Comparison of ENCODE assay signal across 8 cellular contexts in the genomic region with DNA sequence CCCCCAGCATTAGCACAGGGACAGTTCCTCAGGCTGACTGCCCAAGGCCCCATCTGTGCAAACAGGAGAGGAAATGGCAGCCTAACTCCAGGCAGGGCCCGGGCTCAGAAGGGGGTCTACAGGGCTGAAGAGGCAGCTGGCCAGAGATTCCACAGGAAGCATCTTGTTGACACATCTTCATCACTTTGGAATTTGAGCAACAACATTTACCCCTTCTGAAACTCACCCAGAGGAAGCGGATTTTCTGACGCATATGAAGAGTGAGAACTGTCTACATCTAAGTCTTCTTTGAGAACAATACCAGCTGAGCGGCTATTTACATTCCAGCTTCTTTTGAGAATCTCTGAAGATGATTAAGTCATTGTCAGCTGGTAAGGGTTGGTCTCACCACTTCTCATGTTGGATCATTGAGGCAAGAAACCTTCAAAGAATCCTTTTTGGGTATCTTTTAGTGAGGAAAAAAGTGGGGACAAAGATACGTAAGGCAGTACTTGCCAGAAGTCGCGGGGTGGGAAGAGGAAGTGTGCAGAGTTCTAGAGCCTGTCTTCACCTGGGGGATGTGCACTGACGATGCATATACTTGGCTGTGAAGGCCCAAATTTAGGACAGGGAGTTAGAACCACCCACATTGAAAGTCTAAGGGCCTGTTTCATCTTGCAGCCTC. TPM values are rescaled to one million over a fixed set of nuclear protein-coding genes. Genes with fewer than 3 reads are reported as not detected.
A peak's percentile ranks its signal among the peaks of the same experiment; 100 is the strongest.
DNase-seq lines count a peak whose midpoint lies in the region; ATAC-seq and TF ChIP-seq lines count a peak whose summit lies in the region.

No MANE protein-coding gene starts in this region.

- H2AFZ ChIP-seq in smooth muscle cell (ENCODE audit: low read depth), result no peak overlapping the region

- no peaks in the 10 kb centered on the region for H3K27me3 Mint-ChIP-seq in activated naive CD8-positive, alpha-beta T cell treated with anti-CD3 and anti-CD28 coated beads, Interleukin-2, amount 50 U/mL, for 24 hours

- no peaks in the 10 kb centered on the region for H3K9me3 ChIP-seq in BLaER1 treated with 17β-estradiol and CSF1 and Interleukin-3, amounts not matched to agents 10 nM and 100 nM (replicated peaks in 1 of 11)
- H3K9me3 ChIP-seq in smooth muscle cell (replicated peaks; ENCODE audit: low read depth), result no peaks in the 10 kb centered on the region

- peak overlapping the region; percentile 72 to 96 (median 86) for H3K4me2 ChIP-seq in BLaER1 treated with 17β-estradiol and CSF1 and Interleukin-3, amounts not matched to agents 10 nM and 100 nM
- H3K4me2 ChIP-seq in smooth muscle cell, result no peak overlapping the region

- H3K36me3 ChIP-seq in BLaER1 treated with 17β-estradiol and CSF1 and Interleukin-3, amounts not matched to agents 10 nM and 100 nM, result peaks cover 0 to 7% (median 0%) of the 10 kb centered on the region in 11 experiments; a peak in 2 of 22 replicates
- H3K36me3 ChIP-seq in smooth muscle cell (ENCODE audit: low read depth), result no peaks in the 10 kb centered on the region

- peak overlapping the region in 1 of 10 experiments; percentile 17; a peak in 1 of 20 replicates for H3K4me3 ChIP-seq in BLaER1 treated with 17β-estradiol and CSF1 and Interleukin-3, amounts not matched to agents 10 nM and 100 nM
- no peak overlapping the region for H3K4me3 ChIP-seq in smooth muscle cell
- H3K4me3 ChIP-seq in coronary artery, result no peak overlapping the region

- H3K79me2 ChIP-seq in smooth muscle cell (ENCODE audit: low read depth), result no peaks in the 10 kb centered on the region

- H3K4me1 Mint-ChIP-seq in activated naive CD8-positive, alpha-beta T cell treated with anti-CD3 and anti-CD28 coated beads, Interleukin-2, amount 50 U/mL, for 24 hours, result peaks cover 22% of the 10 kb centered on the region

- no peaks in the 10 kb centered on the region for H3K36me3 Mint-ChIP-seq in activated naive CD8-positive, alpha-beta T cell treated with anti-CD3 and anti-CD28 coated beads, Interleukin-2, amount 50 U/mL, for 24 hours (ENCODE audit: low read depth)

- WGBS in smooth muscle cell (ENCODE audit: low lambda C conversion rate), result 71% methylated on average over 8 of the region's 8 CpGs

- no peaks in the 10 kb centered on the region for H3K9me3 Mint-ChIP-seq in activated naive CD8-positive, alpha-beta T cell treated with anti-CD3 and anti-CD28 coated beads, Interleukin-2, amount 50 U/mL, for 24 hours

- peaks cover 57 to 100% (median 97%) of the 10 kb centered on the region in 10 experiments for H3K4me1 ChIP-seq in BLaER1 treated with 17β-estradiol and CSF1 and Interleukin-3, amounts not matched to agents 10 nM and 100 nM
- H3K4me1 ChIP-seq in smooth muscle cell (ENCODE audit: low read depth), result peaks cover 16% of the 10 kb centered on the region

- peak; percentile 60 for ATAC-seq in GM19351 (IDR thresholded peaks at IDR 0.05; ENCODE audit: unreplicated experiment)
- ATAC-seq in HG03460 (IDR thresholded peaks at IDR 0.05; ENCODE audit: unreplicated experiment), result peak; percentile 57
- ATAC-seq in activated naive CD8-positive, alpha-beta T cell treated with anti-CD3 and anti-CD28 coated beads, Interleukin-2, amount 50 U/mL, for 24 hours, result peak; percentile 68

- TF ChIP-seq CTCF in smooth muscle cell (IDR thresholded peaks at IDR 0.05; ENCODE audit: borderline replicate concordance, insufficient read depth, poor library complexity, severe bottlenecking) (no peak), coronary artery (IDR thresholded peaks at IDR 0.05) (no peak)

- H3K27me3 ChIP-seq in BLaER1 treated with 17β-estradiol and CSF1 and Interleukin-3, amounts not matched to agents 10 nM and 100 nM, result no peaks in the 10 kb centered on the region
- H3K27me3 ChIP-seq in smooth muscle cell (ENCODE audit: low read depth), result no peaks in the 10 kb centered on the region

- H3F3A ChIP-seq in smooth muscle cell (ENCODE audit: low read depth), result no peaks in the 10 kb centered on the region

- DNase-seq in activated naive CD8-positive, alpha-beta T cell treated with anti-CD3 and anti-CD28 coated beads, Interleukin-2, amount 50 U/mL, for 24 hours, result no peak
- DNase-seq in smooth muscle cell (lab: John Stamatoyannopoulos, UW; ENCODE audit: unreplicated experiment) (no peak), DMS 273 (lab: John Stamatoyannopoulos, UW; ENCODE audit: unreplicated experiment) (no peak), COR-L47 (lab: John Stamatoyannopoulos, UW) (no peak), coronary artery (ENCODE audit: low spot score) (no peak)

- H3K9ac ChIP-seq in BLaER1 treated with 17β-estradiol and CSF1 and Interleukin-3, amounts not matched to agents 10 nM and 100 nM, result peak overlapping the region; percentile 28 to 73 (median 64); a peak in 20 of 22 replicates
- no peak overlapping the region for H3K9ac ChIP-seq in smooth muscle cell (ENCODE audit: low read depth)

- H4K20me1 ChIP-seq in BLaER1 treated with 17β-estradiol and CSF1 and Interleukin-3, amounts not matched to agents 10 nM and 100 nM, result no peaks in the 10 kb centered on the region
- no peaks in the 10 kb centered on the region for H4K20me1 ChIP-seq in smooth muscle cell (ENCODE audit: low read depth)

- H3K4me3 Mint-ChIP-seq in activated naive CD8-positive, alpha-beta T cell treated with anti-CD3 and anti-CD28 coated beads, Interleukin-2, amount 50 U/mL, for 24 hours, result no peak overlapping the region

- H3K27ac ChIP-seq in BLaER1 treated with 17β-estradiol and CSF1 and Interleukin-3, amounts not matched to agents 10 nM and 100 nM, result peak overlapping the region; percentile 71 to 92 (median 89)
- peak overlapping the region; percentile 30 for H3K27ac ChIP-seq in smooth muscle cell (ENCODE audit: low read depth)
- no peak overlapping the region for H3K27ac ChIP-seq in coronary artery

- H3K27ac Mint-ChIP-seq in activated naive CD8-positive, alpha-beta T cell treated with anti-CD3 and anti-CD28 coated beads, Interleukin-2, amount 50 U/mL, for 24 hours, result peak overlapping the region; percentile 20

RNA-seq across cellular contexts. Expression of a gene that starts 25.4 kb away (rescaled TPM):
- 307 and 356 TPM in 2 replicates for total RNA-seq in smooth muscle cell
- 713 and 726 TPM in 2 replicates for polyA plus RNA-seq in smooth muscle cell

RNA-seq across cellular contexts. Expression of a gene that starts 44.3 kb away (rescaled TPM):
- 9.1 and 11.2 TPM in 2 replicates for total RNA-seq in smooth muscle cell
- 3.6 and 7.5 TPM in 2 replicates for polyA plus RNA-seq in smooth muscle cell

Comparison
In these comparisons a context has a peak if more than half of its experiments do, and no peak if none do; other contexts are left out.
1. H3K27ac ChIP-seq: peak in BLaER1 treated with 17β-estradiol and CSF1 and Interleukin-3, amounts not matched to agents 10 nM and 100 nM (11 of 11) and smooth muscle cell (single experiment); none in coronary artery (0 of 2).
2. Peak in every context shown above with its lines, with median percentiles within 50 percentile points of each other: ATAC-seq.